In genomic region chr15:42089942-42090341, GRCh38 we compare ENCODE assay signal across 25 cellular contexts. TPM values are rescaled to one million over a fixed set of nuclear protein-coding genes. Genes with fewer than 3 reads are reported as not detected.
DNase-seq lines count a peak whose midpoint lies in the region; TF ChIP-seq lines count a peak whose summit lies in the region.
"Had no signal": no experiment of that assay in that cellular context is flagged by ENCODE, and none has a peak within 500 bp of the region (broad histone marks: within the 10 kb centered on the region; RNA-seq: fewer than 3 reads in every experiment).

No MANE protein-coding gene starts in this region.

- H3K27ac ChIP-seq in BLaER1 treated with 17β-estradiol and CSF1 and Interleukin-3, amounts not matched to agents 10 nM and 100 nM: no peak overlapping the region
- H3K27ac ChIP-seq in HEK293 (ENCODE audit: extremely low read depth, low read depth, low read length) (no peak overlapping the region), SJSA1 (peak overlapping the region; percentile 34), esophagus squamous epithelium (no peak overlapping the region), caudate nucleus (ENCODE audit: low read depth, low read length) (no peak overlapping the region)
- H3K27ac ChIP-seq: BLaER1, C4-2B had no signal

- CTCF ChIA-PET in HEK293 (lab: Yijun Ruan, JAX): interaction anchor here (1.9 kb wide), 1 partner anchor 45 kb away, joined by 7 read pairs; no protein-coding TSS in a partner anchor

- TF ChIP-seq POLR2A in esophagus squamous epithelium (IDR thresholded peaks at IDR 0.05): no peak

- H3K9ac ChIP-seq in BLaER1 treated with 17β-estradiol and CSF1 and Interleukin-3, amounts not matched to agents 10 nM and 100 nM: no peak overlapping the region
- H3K9ac ChIP-seq: BLaER1 had no signal

- H3K36me3 ChIP-seq in BLaER1 treated with 17β-estradiol and CSF1 and Interleukin-3, amounts not matched to agents 10 nM and 100 nM: no peaks in the 10 kb centered on the region
- H3K36me3 ChIP-seq in HEK293 (ENCODE audit: control insufficient read depth in 2 of 2, insufficient read depth in 1 of 2, low read length in 2 of 2): no peaks in the 10 kb centered on the region
- H3K36me3 ChIP-seq in SJSA1: no peaks in the 10 kb centered on the region
- no peaks in the 10 kb centered on the region for H3K36me3 ChIP-seq in esophagus squamous epithelium
- H3K36me3 ChIP-seq: BE2C, BLaER1 had no signal

- H3K4me3 ChIP-seq in BLaER1 treated with 17β-estradiol and CSF1 and Interleukin-3, amounts not matched to agents 10 nM and 100 nM: no peak overlapping the region
- H3K4me3 ChIP-seq in HEK293 (ENCODE audit: low read depth, low read length) (no peak overlapping the region), SJSA1 (no peak overlapping the region), esophagus squamous epithelium (no peak overlapping the region)
- H3K4me3 ChIP-seq: BLaER1, GM12878 had no signal

- H3K27me3 ChIP-seq in BLaER1 treated with 17β-estradiol and CSF1 and Interleukin-3, amounts not matched to agents 10 nM and 100 nM: peaks cover 0 to 12% (median 0%) of the 10 kb centered on the region in 11 experiments; a peak in 1 of 22 replicates
- H3K27me3 ChIP-seq in SJSA1 (replicated peaks) (no peaks in the 10 kb centered on the region), esophagus squamous epithelium (peaks cover 0 to 15% (median 0%) of the 10 kb centered on the region in 4 donors)
- H3K27me3 ChIP-seq: BE2C, BLaER1 had no signal

- WGBS in esophagus squamous epithelium, 2 donors: 94% methylated on average over 4 of the region's 4 CpGs

- intact Hi-C loops in esophagus squamous epithelium (cut with DNase I): no loop called here

- H3K4me2 ChIP-seq in BLaER1 treated with 17β-estradiol and CSF1 and Interleukin-3, amounts not matched to agents 10 nM and 100 nM: peak overlapping the region in 6 of 11 experiments; percentile 10 to 67 (median 40); a peak in 6 of 22 replicates

- H3K9me3 ChIP-seq in BLaER1 treated with 17β-estradiol and CSF1 and Interleukin-3, amounts not matched to agents 10 nM and 100 nM (replicated peaks in 1 of 11): no peaks in the 10 kb centered on the region
- H3K9me3 ChIP-seq in HEK293 (ENCODE audit: control insufficient read depth, insufficient read depth, low read depth, low read length) (no peaks in the 10 kb centered on the region), SJSA1 (replicated peaks) (no peaks in the 10 kb centered on the region), esophagus squamous epithelium (no peaks in the 10 kb centered on the region)
- H3K9me3 ChIP-seq: BE2C, BLaER1, Caco-2 had no signal

- POLR2A ChIA-PET in HEK293 (lab: Yijun Ruan, JAX): no interaction called here

- TF ChIP-seq CTCF in HEK293 (tag by site-specific recombination; IDR thresholded peaks at IDR 0.05) (no peak), esophagus squamous epithelium (IDR thresholded peaks at IDR 0.05) (no peak)

- H4K20me1 ChIP-seq in BLaER1 treated with 17β-estradiol and CSF1 and Interleukin-3, amounts not matched to agents 10 nM and 100 nM: peaks cover 0 to 5% (median 0%) of the 10 kb centered on the region in 11 experiments; a peak in 5 of 22 replicates
- H4K20me1 ChIP-seq: BLaER1 had no signal

- DNase-seq in SJSA1 (ENCODE audit: low read depth in 1 of 2, low spot score in 2 of 2): no peak
- DNase-seq in stimulated activated CD8-positive, alpha-beta memory T cell treated with anti-CD3 and anti-CD28 coated beads, Interleukin-4, amount 100 ng/mL, for 48 hours: peak; percentile 16
- no peak for DNase-seq in kidney glomerular epithelial cell (lab: John Stamatoyannopoulos, UW)
- no peak for DNase-seq in esophagus squamous epithelium (lab: John Stamatoyannopoulos, UW)
- DNase-seq in caudate nucleus (lab: John Stamatoyannopoulos, UW): no peak
- DNase-seq in activated gamma-delta T cell treated with Interleukin-2 at 50 U/mL for 16 hours: no peak
- DNase-seq: 8988T; ACHN; BE2C; Caco-2; Calu3; CD4-positive, alpha-beta T cell; CD8-positive, alpha-beta T cell; DMS53; DMS79; DND-41; EL; GDM1 had no signal

- H3K4me1 ChIP-seq in BLaER1 treated with 17β-estradiol and CSF1 and Interleukin-3, amounts not matched to agents 10 nM and 100 nM: peaks cover 31 to 67% (median 60%) of the 10 kb centered on the region in 10 experiments
- H3K4me1 ChIP-seq in HEK293 (ENCODE audit: control insufficient read depth, insufficient read depth, low read length) (0 out of 2 replicates have a peak, but pooled peaks cover 3% of the 10 kb centered on the region), SJSA1 (replicated peaks) (peaks cover 37% of the 10 kb centered on the region), esophagus squamous epithelium (peaks cover 5 to 49% (median 20%) of the 10 kb centered on the region in 3 donors)

TF ChIP-seq in HEK293, 187 proteins besides CTCF, POLR2A, EP300 and RAD21:
- TF ChIP-seq ZNF23 (tag by site-specific recombination; IDR thresholded peaks at IDR 0.05; ENCODE audit: borderline replicate concordance) (no peak), ZNF768 (tag by site-specific recombination; IDR thresholded peaks at IDR 0.05) (0 out of 2 replicates have a peak, but pooled peaks have one; percentile 48), OVOL3 (tag by site-specific recombination; IDR thresholded peaks at IDR 0.05) (no peak), ZNF404 (tag by site-specific recombination; IDR thresholded peaks at IDR 0.05) (no peak), REPIN1 (tag by site-specific recombination; IDR thresholded peaks at IDR 0.05; ENCODE audit: low read depth) (no peak)
- TF ChIP-seq, protein P1, sequence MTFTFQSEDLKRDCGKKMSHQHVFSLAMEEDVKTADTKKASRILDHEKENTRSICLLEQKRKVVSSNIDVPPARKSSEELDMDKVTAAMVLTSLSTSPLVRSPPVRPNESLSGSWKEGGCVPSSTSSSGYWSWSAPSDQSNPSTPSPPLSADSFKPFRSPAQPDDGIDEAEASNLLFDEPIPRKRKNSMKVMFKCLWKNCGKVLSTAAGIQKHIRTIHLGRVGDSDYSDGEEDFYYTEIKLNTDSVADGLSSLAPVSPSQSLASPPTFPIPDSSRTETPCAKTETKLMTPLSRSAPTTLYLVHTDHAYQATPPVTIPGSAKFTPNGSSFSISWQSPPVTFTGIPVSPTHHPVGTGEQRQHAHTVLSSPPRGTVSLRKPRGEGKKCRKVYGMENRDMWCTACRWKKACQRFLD (tag by site-specific recombination; IDR thresholded peaks at IDR 0.05): no peak

RNA-seq across cellular contexts. Expression of gene PLA2G4D, which starts 4.4 kb away (rescaled TPM):
- total RNA-seq in SJSA1 (2014; rRNA removed; shearing (Covaris generic)): not detected in 2 replicates
- 1 to 10 TPM in 1 of 4 donors, under 1 TPM in 3; 0.19 to 5.9 (median 0.23) TPM for total RNA-seq in esophagus squamous epithelium
- total RNA-seq: A673; Caco-2; Calu3; CD4-positive, alpha-beta T cell; CD8-positive, alpha-beta T cell; Daoy; GM12878 had no signal
